1 cellular context compared by ENCODE assay signal in the genomic region with DNA sequence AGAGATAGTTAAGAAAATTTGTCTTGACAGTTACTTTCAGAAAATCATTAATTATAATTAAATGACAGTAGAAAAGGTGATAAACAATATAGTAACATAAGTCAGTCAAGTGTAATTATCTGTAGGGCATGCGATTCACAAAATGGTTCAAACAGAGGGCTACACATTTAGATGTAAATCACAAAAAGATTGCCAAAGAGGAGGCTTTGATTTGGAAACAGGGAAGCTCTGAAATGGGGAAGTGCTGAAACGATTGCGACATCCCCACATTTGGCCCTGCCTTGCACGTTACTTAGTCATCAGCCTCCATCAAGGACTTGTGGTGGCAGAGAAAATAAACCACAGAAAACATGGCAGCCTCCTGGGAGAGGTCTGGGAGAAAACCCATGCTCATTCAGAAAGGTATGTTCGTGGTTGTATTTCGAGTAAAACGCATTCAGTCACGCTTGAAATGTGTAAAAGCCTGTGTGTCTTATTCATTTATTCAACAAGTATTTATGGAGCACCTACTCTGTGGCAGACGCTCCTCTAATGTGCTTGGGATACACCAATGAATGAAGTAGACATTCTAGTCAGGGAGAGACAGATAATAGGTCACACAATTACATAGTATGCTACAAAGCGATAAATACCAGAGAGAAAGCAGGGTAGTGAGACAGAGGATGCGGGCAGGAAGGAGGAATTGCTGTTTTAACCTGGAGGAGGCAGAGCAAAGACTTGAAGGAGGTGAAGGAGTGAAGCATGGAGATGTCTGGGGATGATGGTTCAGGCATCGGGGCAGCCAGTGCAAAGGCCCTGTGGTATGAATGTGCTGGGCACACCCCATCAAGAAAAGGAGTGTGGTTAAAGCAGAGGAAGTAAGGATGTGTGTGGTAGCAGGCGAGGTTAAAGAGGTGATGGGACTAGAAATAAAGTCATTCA.
TF ChIP-seq lines count a peak whose summit lies in the region.

No MANE protein-coding gene starts in this region.

TF ChIP-seq in K562, 482 proteins besides CTCF, POLR2A, EP300 and RAD21 (continues in another document):
- TF ChIP-seq TCF3 (CRISPR knock-in tag; IDR thresholded peaks at IDR 0.05) (no peak), DMBX1 (CRISPR knock-in tag; IDR thresholded peaks at IDR 0.05; ENCODE audit: borderline replicate concordance) (no peak), MEIS2 (IDR thresholded peaks at IDR 0.05; ENCODE audit: partially characterized antibody) (peak; percentile 61), ILF3 (IDR thresholded peaks at IDR 0.05; ENCODE audit: borderline replicate concordance) (no peak), KDM1A (IDR thresholded peaks at IDR 0.05) (peak; percentile 92 to 94), PTRF (tag; IDR thresholded peaks at IDR 0.05) (no peak), ZNF224 (CRISPR knock-in tag; IDR thresholded peaks at IDR 0.05) (no peak), ZNF436 (CRISPR knock-in tag; IDR thresholded peaks at IDR 0.05) (no peak), ELF1 (tag; IDR thresholded peaks at IDR 0.05) (peak; percentile 69), JUNB (CRISPR knock-in tag; conservative IDR thresholded peaks at IDR 0.05) (0 out of 2 replicates have a peak, but pooled peaks have one; percentile 32), NFYB (IDR thresholded peaks at IDR 0.05; ENCODE audit: extremely low read depth, insufficient read length) (no peak), FIP1L1 (IDR thresholded peaks at IDR 0.05; ENCODE audit: low read depth, low read length, poor library complexity, severe bottlenecking) (no peak), TAF1 (IDR thresholded peaks at IDR 0.05; ENCODE audit: control insufficient read depth, extremely low read depth, insufficient read depth, low read length, severe bottlenecking) (no peak), HNRNPK (IDR thresholded peaks at IDR 0.05; ENCODE audit: low read depth, low read length, poor library complexity, severe bottlenecking) (no peak), CEBPB (tag; IDR thresholded peaks at IDR 0.05) (peak; percentile 100), CSDE1 (IDR thresholded peaks at IDR 0.05) (no peak), SOX6 (IDR thresholded peaks at IDR 0.05) (peak; percentile 65; the same call in 1 of the 2 replicates), XRCC4 (IDR thresholded peaks at IDR 0.05; ENCODE audit: extremely low read depth, insufficient read depth, insufficient read length) (no peak), PRPF4 (IDR thresholded peaks at IDR 0.05; ENCODE audit: insufficient read depth, low read depth, low read length, poor library complexity, severe bottlenecking) (no peak), ZNF347 (CRISPR knock-in tag; IDR thresholded peaks at IDR 0.05; ENCODE audit: low read depth) (no peak), CXXC5 (CRISPR knock-in tag; IDR thresholded peaks at IDR 0.05) (peak; percentile 56), ZKSCAN3 (CRISPR knock-in tag; IDR thresholded peaks at IDR 0.05) (no peak), KHSRP (IDR thresholded peaks at IDR 0.05) (no peak), TBP (optimal IDR thresholded peaks at IDR 0.05; ENCODE audit: low read depth, low read length) (no peak), FOSL1 (tag; conservative IDR thresholded peaks at IDR 0.05) (peak; percentile 93)
- TF ChIP-seq, protein P1, sequence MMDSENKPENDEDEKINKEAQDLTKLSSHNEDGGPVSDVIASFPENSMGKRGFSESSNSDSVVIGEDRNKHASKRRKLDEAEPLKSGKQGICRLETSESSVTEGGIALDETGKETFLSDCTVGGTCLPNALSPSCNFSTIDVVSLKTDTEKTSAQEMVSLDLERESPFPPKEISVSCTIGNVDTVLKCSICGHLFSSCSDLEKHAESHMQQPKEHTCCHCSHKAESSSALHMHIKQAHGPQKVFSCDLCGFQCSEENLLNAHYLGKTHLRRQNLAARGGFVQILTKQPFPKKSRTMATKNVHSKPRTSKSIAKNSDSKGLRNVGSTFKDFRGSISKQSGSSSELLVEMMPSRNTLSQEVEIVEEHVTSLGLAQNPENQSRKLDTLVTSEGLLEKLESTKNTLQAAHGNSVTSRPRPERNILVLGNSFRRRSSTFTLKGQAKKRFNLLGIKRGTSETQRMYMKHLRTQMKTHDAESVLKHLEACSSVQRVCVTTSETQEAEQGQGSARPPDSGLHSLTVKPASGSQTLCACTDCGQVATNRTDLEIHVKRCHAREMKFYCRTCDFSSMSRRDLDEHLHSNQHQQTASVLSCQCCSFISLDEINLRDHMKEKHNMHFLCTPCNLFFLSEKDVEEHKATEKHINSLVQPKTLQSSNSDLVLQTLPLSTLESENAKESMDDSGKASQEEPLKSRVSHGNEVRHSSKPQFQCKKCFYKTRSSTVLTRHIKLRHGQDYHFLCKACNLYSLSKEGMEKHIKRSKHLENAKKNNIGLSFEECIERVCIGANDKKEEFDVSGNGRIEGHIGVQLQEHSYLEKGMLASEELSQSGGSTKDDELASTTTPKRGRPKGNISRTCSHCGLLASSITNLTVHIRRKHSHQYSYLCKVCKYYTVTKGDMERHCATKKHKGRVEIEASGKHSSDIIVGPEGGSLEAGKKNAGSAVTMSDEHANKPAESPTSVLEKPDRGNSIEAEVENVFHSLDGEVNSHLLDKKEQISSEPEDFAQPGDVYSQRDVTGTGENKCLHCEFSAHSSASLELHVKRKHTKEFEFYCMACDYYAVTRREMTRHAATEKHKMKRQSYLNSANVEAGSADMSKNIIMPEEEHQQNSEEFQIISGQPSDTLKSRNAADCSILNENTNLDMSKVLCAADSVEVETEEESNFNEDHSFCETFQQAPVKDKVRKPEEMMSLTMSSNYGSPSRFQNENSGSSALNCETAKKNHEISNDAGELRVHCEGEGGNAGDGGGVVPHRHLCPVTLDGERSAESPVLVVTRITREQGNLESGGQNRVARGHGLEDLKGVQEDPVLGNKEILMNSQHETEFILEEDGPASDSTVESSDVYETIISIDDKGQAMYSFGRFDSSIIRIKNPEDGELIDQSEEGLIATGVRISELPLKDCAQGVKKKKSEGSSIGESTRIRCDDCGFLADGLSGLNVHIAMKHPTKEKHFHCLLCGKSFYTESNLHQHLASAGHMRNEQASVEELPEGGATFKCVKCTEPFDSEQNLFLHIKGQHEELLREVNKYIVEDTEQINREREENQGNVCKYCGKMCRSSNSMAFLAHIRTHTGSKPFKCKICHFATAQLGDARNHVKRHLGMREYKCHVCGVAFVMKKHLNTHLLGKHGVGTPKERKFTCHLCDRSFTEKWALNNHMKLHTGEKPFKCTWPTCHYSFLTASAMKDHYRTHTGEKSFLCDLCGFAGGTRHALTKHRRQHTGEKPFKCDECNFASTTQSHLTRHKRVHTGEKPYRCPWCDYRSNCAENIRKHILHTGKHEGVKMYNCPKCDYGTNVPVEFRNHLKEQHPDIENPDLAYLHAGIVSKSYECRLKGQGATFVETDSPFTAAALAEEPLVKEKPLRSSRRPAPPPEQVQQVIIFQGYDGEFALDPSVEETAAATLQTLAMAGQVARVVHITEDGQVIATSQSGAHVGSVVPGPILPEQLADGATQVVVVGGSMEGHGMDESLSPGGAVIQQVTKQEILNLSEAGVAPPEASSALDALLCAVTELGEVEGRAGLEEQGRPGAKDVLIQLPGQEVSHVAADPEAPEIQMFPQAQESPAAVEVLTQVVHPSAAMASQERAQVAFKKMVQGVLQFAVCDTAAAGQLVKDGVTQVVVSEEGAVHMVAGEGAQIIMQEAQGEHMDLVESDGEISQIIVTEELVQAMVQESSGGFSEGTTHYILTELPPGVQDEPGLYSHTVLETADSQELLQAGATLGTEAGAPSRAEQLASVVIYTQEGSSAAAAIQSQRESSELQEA (IDR thresholded peaks at IDR 0.05; ENCODE audit: low read depth): no peak
- TF ChIP-seq, protein P2, sequence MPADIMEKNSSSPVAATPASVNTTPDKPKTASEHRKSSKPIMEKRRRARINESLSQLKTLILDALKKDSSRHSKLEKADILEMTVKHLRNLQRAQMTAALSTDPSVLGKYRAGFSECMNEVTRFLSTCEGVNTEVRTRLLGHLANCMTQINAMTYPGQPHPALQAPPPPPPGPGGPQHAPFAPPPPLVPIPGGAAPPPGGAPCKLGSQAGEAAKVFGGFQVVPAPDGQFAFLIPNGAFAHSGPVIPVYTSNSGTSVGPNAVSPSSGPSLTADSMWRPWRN (IDR thresholded peaks at IDR 0.05; ENCODE audit: low read depth): peak; percentile 72
- TF ChIP-seq, protein P3, sequence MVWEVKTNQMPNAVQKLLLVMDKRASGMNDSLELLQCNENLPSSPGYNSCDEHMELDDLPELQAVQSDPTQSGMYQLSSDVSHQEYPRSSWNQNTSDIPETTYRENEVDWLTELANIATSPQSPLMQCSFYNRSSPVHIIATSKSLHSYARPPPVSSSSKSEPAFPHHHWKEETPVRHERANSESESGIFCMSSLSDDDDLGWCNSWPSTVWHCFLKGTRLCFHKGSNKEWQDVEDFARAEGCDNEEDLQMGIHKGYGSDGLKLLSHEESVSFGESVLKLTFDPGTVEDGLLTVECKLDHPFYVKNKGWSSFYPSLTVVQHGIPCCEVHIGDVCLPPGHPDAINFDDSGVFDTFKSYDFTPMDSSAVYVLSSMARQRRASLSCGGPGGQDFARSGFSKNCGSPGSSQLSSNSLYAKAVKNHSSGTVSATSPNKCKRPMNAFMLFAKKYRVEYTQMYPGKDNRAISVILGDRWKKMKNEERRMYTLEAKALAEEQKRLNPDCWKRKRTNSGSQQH (CRISPR knock-in tag; IDR thresholded peaks at IDR 0.05): no peak
- TF ChIP-seq, protein P4, sequence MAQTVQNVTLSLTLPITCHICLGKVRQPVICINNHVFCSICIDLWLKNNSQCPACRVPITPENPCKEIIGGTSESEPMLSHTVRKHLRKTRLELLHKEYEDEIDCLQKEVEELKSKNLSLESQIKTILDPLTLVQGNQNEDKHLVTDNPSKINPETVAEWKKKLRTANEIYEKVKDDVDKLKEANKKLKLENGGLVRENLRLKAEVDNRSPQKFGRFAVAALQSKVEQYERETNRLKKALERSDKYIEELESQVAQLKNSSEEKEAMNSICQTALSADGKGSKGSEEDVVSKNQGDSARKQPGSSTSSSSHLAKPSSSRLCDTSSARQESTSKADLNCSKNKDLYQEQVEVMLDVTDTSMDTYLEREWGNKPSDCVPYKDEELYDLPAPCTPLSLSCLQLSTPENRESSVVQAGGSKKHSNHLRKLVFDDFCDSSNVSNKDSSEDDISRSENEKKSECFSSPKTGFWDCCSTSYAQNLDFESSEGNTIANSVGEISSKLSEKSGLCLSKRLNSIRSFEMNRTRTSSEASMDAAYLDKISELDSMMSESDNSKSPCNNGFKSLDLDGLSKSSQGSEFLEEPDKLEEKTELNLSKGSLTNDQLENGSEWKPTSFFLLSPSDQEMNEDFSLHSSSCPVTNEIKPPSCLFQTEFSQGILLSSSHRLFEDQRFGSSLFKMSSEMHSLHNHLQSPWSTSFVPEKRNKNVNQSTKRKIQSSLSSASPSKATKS (CRISPR knock-in tag; IDR thresholded peaks at IDR 0.05): no peak
- TF ChIP-seq, protein P5, sequence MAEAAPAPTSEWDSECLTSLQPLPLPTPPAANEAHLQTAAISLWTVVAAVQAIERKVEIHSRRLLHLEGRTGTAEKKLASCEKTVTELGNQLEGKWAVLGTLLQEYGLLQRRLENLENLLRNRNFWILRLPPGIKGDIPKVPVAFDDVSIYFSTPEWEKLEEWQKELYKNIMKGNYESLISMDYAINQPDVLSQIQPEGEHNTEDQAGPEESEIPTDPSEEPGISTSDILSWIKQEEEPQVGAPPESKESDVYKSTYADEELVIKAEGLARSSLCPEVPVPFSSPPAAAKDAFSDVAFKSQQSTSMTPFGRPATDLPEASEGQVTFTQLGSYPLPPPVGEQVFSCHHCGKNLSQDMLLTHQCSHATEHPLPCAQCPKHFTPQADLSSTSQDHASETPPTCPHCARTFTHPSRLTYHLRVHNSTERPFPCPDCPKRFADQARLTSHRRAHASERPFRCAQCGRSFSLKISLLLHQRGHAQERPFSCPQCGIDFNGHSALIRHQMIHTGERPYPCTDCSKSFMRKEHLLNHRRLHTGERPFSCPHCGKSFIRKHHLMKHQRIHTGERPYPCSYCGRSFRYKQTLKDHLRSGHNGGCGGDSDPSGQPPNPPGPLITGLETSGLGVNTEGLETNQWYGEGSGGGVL (CRISPR knock-in tag; IDR thresholded peaks at IDR 0.05): no peak
- TF ChIP-seq, protein P6, sequence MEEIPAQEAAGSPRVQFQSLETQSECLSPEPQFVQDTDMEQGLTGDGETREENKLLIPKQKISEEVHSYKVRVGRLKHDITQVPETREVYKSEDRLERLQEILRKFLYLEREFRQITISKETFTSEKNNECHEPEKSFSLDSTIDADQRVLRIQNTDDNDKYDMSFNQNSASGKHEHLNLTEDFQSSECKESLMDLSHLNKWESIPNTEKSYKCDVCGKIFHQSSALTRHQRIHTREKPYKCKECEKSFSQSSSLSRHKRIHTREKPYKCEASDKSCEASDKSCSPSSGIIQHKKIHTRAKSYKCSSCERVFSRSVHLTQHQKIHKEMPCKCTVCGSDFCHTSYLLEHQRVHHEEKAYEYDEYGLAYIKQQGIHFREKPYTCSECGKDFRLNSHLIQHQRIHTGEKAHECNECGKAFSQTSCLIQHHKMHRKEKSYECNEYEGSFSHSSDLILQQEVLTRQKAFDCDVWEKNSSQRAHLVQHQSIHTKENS (CRISPR knock-in tag; IDR thresholded peaks at IDR 0.05): no peak
